In the genomic region with DNA sequence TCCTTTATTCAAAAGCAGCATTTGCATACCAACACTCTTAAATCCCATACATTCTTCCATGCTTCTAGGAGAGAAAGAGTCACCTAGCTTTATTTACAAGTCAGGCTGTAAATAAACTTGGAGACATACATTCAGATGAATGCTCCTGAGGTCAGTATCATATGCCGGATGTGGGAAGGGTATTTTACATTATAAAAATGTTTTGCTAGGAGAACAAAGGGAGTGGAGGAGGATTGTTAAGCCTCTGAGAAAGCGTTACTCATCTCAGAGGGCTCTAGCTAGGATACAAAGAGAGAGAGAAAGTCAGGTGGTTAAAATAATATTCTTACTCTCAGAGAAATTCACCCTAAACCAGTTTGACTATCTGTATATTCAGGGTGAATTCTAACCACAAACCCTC, we compare ENCODE assay signal across 1 cellular context.
TF ChIP-seq lines count a peak whose summit lies in the region.

No MANE protein-coding gene starts in this region.

TF ChIP-seq in WTC11, 78 proteins besides CTCF, POLR2A, EP300 and RAD21 (continued from another document):
- TF ChIP-seq, protein P1, sequence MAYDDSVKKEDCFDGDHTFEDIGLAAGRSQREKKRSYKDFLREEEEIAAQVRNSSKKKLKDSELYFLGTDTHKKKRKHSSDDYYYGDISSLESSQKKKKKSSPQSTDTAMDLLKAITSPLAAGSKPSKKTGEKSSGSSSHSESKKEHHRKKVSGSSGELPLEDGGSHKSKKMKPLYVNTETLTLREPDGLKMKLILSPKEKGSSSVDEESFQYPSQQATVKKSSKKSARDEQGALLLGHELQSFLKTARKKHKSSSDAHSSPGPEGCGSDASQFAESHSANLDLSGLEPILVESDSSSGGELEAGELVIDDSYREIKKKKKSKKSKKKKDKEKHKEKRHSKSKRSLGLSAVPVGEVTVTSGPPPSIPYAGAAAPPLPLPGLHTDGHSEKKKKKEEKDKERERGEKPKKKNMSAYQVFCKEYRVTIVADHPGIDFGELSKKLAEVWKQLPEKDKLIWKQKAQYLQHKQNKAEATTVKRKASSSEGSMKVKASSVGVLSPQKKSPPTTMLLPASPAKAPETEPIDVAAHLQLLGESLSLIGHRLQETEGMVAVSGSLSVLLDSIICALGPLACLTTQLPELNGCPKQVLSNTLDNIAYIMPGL (CRISPR knock-in tag; IDR thresholded peaks at IDR 0.05), result no peak
- TF ChIP-seq TEAD4 (CRISPR knock-in tag; IDR thresholded peaks at IDR 0.05) (no peak), SMAD3 (CRISPR knock-in tag; IDR thresholded peaks at IDR 0.05; ENCODE audit: borderline replicate concordance) (no peak), KAT7 (CRISPR knock-in tag; IDR thresholded peaks at IDR 0.05; ENCODE audit: borderline replicate concordance) (no peak), TP53 (CRISPR knock-in tag; IDR thresholded peaks at IDR 0.05) (no peak), ZNF232 (CRISPR knock-in tag; IDR thresholded peaks at IDR 0.05) (no peak), NR3C1 (CRISPR knock-in tag; conservative IDR thresholded peaks at IDR 0.05; ENCODE audit: low read depth) (no peak)
- TF ChIP-seq, protein P2, sequence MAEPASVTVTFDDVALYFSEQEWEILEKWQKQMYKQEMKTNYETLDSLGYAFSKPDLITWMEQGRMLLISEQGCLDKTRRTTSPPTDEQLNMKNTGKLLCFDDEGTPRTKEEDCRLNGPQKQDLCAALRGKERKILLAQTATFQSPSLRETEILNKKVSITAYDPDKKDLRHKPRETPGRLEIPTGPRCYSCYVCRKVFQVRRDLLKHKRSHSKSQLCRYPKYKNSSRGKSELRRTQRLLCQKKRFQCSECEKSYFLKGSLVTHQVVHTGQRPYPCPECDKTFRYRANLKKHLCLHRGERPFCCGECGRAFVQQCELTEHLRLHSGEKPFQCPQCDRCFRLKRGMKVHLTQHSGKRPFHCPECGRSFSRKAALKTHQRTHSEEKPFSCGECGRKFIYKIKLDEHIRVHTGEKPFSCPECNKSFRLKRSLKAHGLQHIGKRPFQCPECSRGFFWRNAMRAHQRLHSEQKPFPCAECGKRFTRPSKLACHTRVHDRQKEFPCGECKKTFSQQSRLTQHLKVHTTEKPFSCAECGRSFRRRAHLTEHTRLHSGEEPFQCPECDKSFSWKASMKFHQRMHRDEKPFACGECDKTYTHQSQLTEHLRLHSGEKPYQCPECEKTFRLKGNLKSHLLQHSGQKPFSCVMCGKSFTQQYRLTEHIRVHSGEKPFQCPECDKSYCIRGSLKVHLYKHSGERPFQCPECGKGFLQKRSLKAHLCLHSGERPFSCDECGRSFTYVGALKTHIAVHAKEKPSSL (CRISPR knock-in tag; conservative IDR thresholded peaks at IDR 0.05), result no peak
- TF ChIP-seq, protein P3, sequence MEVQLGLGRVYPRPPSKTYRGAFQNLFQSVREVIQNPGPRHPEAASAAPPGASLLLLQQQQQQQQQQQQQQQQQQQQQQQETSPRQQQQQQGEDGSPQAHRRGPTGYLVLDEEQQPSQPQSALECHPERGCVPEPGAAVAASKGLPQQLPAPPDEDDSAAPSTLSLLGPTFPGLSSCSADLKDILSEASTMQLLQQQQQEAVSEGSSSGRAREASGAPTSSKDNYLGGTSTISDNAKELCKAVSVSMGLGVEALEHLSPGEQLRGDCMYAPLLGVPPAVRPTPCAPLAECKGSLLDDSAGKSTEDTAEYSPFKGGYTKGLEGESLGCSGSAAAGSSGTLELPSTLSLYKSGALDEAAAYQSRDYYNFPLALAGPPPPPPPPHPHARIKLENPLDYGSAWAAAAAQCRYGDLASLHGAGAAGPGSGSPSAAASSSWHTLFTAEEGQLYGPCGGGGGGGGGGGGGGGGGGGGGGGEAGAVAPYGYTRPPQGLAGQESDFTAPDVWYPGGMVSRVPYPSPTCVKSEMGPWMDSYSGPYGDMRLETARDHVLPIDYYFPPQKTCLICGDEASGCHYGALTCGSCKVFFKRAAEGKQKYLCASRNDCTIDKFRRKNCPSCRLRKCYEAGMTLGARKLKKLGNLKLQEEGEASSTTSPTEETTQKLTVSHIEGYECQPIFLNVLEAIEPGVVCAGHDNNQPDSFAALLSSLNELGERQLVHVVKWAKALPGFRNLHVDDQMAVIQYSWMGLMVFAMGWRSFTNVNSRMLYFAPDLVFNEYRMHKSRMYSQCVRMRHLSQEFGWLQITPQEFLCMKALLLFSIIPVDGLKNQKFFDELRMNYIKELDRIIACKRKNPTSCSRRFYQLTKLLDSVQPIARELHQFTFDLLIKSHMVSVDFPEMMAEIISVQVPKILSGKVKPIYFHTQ (CRISPR knock-in tag; IDR thresholded peaks at IDR 0.05), result no peak
- TF ChIP-seq, protein P4, sequence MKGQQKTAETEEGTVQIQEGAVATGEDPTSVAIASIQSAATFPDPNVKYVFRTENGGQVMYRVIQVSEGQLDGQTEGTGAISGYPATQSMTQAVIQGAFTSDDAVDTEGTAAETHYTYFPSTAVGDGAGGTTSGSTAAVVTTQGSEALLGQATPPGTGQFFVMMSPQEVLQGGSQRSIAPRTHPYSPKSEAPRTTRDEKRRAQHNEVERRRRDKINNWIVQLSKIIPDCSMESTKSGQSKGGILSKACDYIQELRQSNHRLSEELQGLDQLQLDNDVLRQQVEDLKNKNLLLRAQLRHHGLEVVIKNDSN (CRISPR knock-in tag; IDR thresholded peaks at IDR 0.05), result no peak
- TF ChIP-seq, protein P5, sequence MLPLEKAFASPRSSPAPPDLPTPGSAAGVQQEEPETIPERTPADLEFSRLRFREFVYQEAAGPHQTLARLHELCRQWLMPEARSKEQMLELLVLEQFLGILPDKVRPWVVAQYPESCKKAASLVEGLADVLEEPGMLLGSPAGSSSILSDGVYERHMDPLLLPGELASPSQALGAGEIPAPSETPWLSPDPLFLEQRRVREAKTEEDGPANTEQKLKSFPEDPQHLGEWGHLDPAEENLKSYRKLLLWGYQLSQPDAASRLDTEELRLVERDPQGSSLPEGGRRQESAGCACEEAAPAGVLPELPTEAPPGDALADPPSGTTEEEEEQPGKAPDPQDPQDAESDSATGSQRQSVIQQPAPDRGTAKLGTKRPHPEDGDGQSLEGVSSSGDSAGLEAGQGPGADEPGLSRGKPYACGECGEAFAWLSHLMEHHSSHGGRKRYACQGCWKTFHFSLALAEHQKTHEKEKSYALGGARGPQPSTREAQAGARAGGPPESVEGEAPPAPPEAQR (CRISPR knock-in tag; IDR thresholded peaks at IDR 0.05), result no peak
